15 cellular contexts compared by ENCODE assay signal in the genomic region with DNA sequence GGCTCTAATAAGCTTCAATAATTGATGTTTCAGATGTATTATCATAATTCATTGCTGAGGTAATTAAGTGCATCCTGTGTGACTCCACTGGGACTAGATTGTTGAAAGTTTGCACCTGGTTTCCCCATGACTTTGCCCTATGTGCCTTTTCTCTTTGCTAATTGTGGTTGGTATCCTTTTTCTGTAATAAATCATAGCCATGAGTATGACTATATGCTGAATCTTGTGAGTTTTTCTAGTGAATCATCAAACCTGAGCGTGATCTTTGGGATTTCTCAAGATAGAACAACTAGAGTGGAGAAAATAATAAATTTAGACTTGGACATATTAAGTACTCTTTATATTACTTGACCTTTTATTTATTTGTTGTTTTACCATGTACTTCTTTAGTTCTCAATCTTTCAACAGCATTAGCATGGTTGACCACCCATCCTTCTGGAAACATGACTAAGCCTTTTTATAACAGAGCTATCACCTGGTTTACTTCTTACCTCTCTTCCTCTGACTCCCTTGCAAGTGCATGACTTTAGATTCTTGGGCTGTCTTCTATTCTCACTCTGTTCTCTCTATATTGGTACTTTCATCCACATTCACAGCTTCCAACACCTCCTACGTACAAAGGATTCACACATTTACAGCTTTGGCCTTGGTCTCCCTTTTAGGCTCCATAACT.
DNase-seq lines count a peak whose midpoint lies in the region; ATAC-seq and TF ChIP-seq lines count a peak whose summit lies in the region.
"Had no signal": no experiment of that assay in that cellular context is flagged by ENCODE, and none has a peak within 500 bp of the region (broad histone marks: within the 10 kb centered on the region; RNA-seq: fewer than 3 reads in every experiment).

No MANE protein-coding gene starts in this region.

- ATAC-seq in upper lobe of left lung (ENCODE audit: low FRiP score in 2 of 2) (no peak), GM18517 (IDR thresholded peaks at IDR 0.05; ENCODE audit: unreplicated experiment) (no peak)
- ATAC-seq: activated T-cell treated with anti-CD3 and anti-CD28 coated beads, Interleukin-2, amount 50 U/mL, for 4 hours had no signal

- H3K9me3 Mint-ChIP-seq in activated T-helper 2 cell treated with anti-CD3 and anti-CD28 coated beads, Interferon-gamma antibody, Interleukin-2, Interleukin-4, amounts not matched to agents 10 μg/mL and 5 μg/mL and 100 μg/mL, durations not matched to agents 14 hours and 24 hours and 36 hours, result peaks cover 45% of the 10 kb centered on the region

- no peak for TF ChIP-seq EP300 in upper lobe of left lung (IDR thresholded peaks at IDR 0.05)

- H3K27ac ChIP-seq in upper lobe of left lung, result no peak overlapping the region

- intact Hi-C loops in activated T-helper 2 cell treated with anti-CD3 and anti-CD28 coated beads, Interferon-gamma antibody, Interleukin-2, Interleukin-4, amounts not matched to agents 10 μg/mL and 5 μg/mL and 100 μg/mL, durations not matched to agents 14 hours and 24 hours and 36 hours (cut with micrococcal nuclease), result no loop called here

- WGBS in upper lobe of left lung, 2 donors, result 72 to 76% methylated on average over 2 of the region's 2 CpGs

- no peaks in the 10 kb centered on the region for H3K36me3 Mint-ChIP-seq in activated T-helper 2 cell treated with anti-CD3 and anti-CD28 coated beads, Interferon-gamma antibody, Interleukin-2, Interleukin-4, amounts not matched to agents 10 μg/mL and 5 μg/mL and 100 μg/mL, durations not matched to agents 14 hours and 24 hours and 36 hours (ENCODE audit: low read depth)

- no peaks in the 10 kb centered on the region for H3K4me1 Mint-ChIP-seq in activated T-helper 2 cell treated with anti-CD3 and anti-CD28 coated beads, Interferon-gamma antibody, Interleukin-2, Interleukin-4, amounts not matched to agents 10 μg/mL and 5 μg/mL and 100 μg/mL, durations not matched to agents 14 hours and 24 hours and 36 hours (ENCODE audit: low read depth)
- H3K4me1 Mint-ChIP-seq: activated CD4-positive, alpha-beta T cell treated with anti-CD3 and anti-CD28 coated beads, Interleukin-2, amount 10 ng/mL, durations not matched to agents 7 days and 5 days had no signal

- H3K36me3 ChIP-seq in MG63, result no peaks in the 10 kb centered on the region
- H3K36me3 ChIP-seq in kidney epithelial cell (ENCODE audit: control insufficient read depth, insufficient read depth, low read length), result no peaks in the 10 kb centered on the region
- H3K36me3 ChIP-seq in upper lobe of left lung, result no peaks in the 10 kb centered on the region

- H3K27ac Mint-ChIP-seq in activated T-helper 2 cell treated with anti-CD3 and anti-CD28 coated beads, Interferon-gamma antibody, Interleukin-2, Interleukin-4, amounts not matched to agents 10 μg/mL and 5 μg/mL and 100 μg/mL, durations not matched to agents 14 hours and 24 hours and 36 hours, result no peak overlapping the region
- H3K27ac Mint-ChIP-seq: activated CD4-positive, alpha-beta T cell treated with anti-CD3 and anti-CD28 coated beads, Interleukin-2, amount 10 ng/mL, durations not matched to agents 7 days and 5 days had no signal

- peak; percentile 91 for DNase-seq in AG10803 (ENCODE audit: low read depth)
- peak; percentile 14 for DNase-seq in MG63
- DNase-seq in cardiac fibroblast (ENCODE audit: low read depth in 2 of 2), result peak; percentile 24 to 85
- DNase-seq in kidney epithelial cell (ENCODE audit: low read depth), result peak; percentile 31
- no peak for DNase-seq in upper lobe of left lung
- no peak for DNase-seq in activated T-helper 2 cell treated with anti-CD3 and anti-CD28 coated beads, Interferon-gamma antibody, Interleukin-2, Interleukin-4, amounts not matched to agents 10 μg/mL and 5 μg/mL and 100 μg/mL, durations not matched to agents 14 hours and 24 hours and 36 hours (ENCODE audit: low spot score)
- DNase-seq in HK-2 (ENCODE audit: unreplicated experiment), result no peak
- DNase-seq: activated CD4-positive, alpha-beta T cell treated with anti-CD3 and anti-CD28 coated beads, Interleukin-2, amount 10 ng/mL, durations not matched to agents 7 days and 5 days; activated T-cell treated with anti-CD3 and anti-CD28 coated beads, Interleukin-2, amount 50 U/mL, for 4 hours; C1 segment of cervical spinal cord; islet precursor cell; NCI-H748 treated with DMSO at 0.1 percent for 48 hours; SHP77 treated with DMSO at 0.1 percent for 48 hours; T1000 had no signal

- no peak for TF ChIP-seq POLR2A in upper lobe of left lung (IDR thresholded peaks at IDR 0.05)

- no peaks in the 10 kb centered on the region for H3K4me1 ChIP-seq in upper lobe of left lung

- TF ChIP-seq CTCF in AG10803 (conservative IDR thresholded peaks at IDR 0.05; ENCODE audit: low read length) (no peak), cardiac fibroblast (IDR thresholded peaks at IDR 0.05; ENCODE audit: low read depth, low read length) (no peak), kidney epithelial cell (IDR thresholded peaks at IDR 0.05; ENCODE audit: insufficient read depth, low read length, poor library complexity, severe bottlenecking) (no peak), upper lobe of left lung (IDR thresholded peaks at IDR 0.05) (no peak)

- no peaks in the 10 kb centered on the region for H3K27me3 Mint-ChIP-seq in activated T-helper 2 cell treated with anti-CD3 and anti-CD28 coated beads, Interferon-gamma antibody, Interleukin-2, Interleukin-4, amounts not matched to agents 10 μg/mL and 5 μg/mL and 100 μg/mL, durations not matched to agents 14 hours and 24 hours and 36 hours (ENCODE audit: low read depth)
- H3K27me3 Mint-ChIP-seq: activated CD4-positive, alpha-beta T cell treated with anti-CD3 and anti-CD28 coated beads, Interleukin-2, amount 10 ng/mL, durations not matched to agents 7 days and 5 days had no signal

- no peak overlapping the region for H3K4me3 Mint-ChIP-seq in activated T-helper 2 cell treated with anti-CD3 and anti-CD28 coated beads, Interferon-gamma antibody, Interleukin-2, Interleukin-4, amounts not matched to agents 10 μg/mL and 5 μg/mL and 100 μg/mL, durations not matched to agents 14 hours and 24 hours and 36 hours (ENCODE audit: low read depth)
- H3K4me3 Mint-ChIP-seq: activated CD4-positive, alpha-beta T cell treated with anti-CD3 and anti-CD28 coated beads, Interleukin-2, amount 10 ng/mL, durations not matched to agents 7 days and 5 days; activated T-cell treated with anti-CD3 and anti-CD28 coated beads, Interleukin-2, amount 50 U/mL, for 4 hours had no signal

- H3K9me3 ChIP-seq in MG63 (peaks cover 41% of the 10 kb centered on the region), upper lobe of left lung (peaks cover 4 to 19% (median 8%) of the 10 kb centered on the region in 4 donors)

- H3K4me3 ChIP-seq in AG10803 (ENCODE audit: low read length) (no peak overlapping the region), MG63 (no peak overlapping the region), cardiac fibroblast (replicated peaks in 1 of 2; ENCODE audit: low read depth in 2 of 2, low read length in 2 of 2) (no peak overlapping the region), kidney epithelial cell (ENCODE audit: low read depth, low read length) (no peak overlapping the region), upper lobe of left lung (no peak overlapping the region)

- H3K27me3 ChIP-seq in MG63 (no peaks in the 10 kb centered on the region), kidney epithelial cell (ENCODE audit: control insufficient read depth, insufficient read depth, low read length) (no peaks in the 10 kb centered on the region), upper lobe of left lung (no peaks in the 10 kb centered on the region)

Comparison
In these comparisons a context has a peak if more than half of its experiments do, and no peak if none do; other contexts are left out.
1. DNase-seq: peak in AG10803 (single experiment), MG63 (single experiment), cardiac fibroblast (2 of 2) and kidney epithelial cell (single experiment); none in upper lobe of left lung (0 of 2), activated T-helper 2 cell treated with anti-CD3 and anti-CD28 coated beads, Interferon-gamma antibody, Interleukin-2, Interleukin-4, amounts not matched to agents 10 μg/mL and 5 μg/mL and 100 μg/mL, durations not matched to agents 14 hours and 24 hours and 36 hours (single experiment) and HK-2 (single experiment).